In the genomic region with DNA sequence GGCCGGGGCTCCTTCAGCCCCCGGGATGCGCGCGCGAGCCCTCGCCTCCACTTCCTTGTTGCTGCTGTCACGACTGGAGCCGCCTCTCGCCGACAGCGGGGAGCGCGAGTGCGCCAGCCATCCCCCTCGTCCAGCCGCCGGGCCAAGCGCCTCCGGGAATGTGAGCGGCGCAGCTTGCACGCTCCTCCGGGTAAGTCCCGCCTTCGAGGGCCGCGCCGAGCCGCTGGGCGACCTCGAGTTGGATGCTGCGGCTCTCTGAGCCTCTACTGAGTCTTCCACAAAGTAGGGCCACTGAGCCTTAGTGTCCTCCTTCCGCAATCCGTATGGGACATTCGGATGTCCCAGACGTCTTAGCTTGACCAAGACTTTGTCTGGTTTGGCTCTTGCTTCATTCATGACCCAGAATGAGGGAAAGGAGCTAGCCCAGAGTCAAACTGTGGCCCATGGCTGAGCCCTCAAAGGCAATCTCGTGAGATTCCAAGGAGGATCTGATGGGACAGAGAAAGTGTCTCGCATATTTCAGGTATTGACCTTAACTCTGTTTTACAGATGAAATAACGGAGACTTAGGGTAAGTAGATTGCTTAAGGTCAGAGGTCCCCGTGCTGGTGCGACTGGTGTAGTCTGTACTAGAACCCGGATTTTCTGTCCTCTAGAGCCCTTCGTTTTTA, we compare ENCODE assay signal across 8 cellular contexts.
DNase-seq lines count a peak whose midpoint lies in the region; ATAC-seq and TF ChIP-seq lines count a peak whose summit lies in the region.

No MANE protein-coding gene starts in this region.

- H3K9me3 ChIP-seq in HEK293 (ENCODE audit: control insufficient read depth, insufficient read depth, low read depth, low read length) = no peaks in the 10 kb centered on the region

- H3K4me1 ChIP-seq in HEK293 (ENCODE audit: control insufficient read depth, insufficient read depth, low read length) = peaks cover 9% of the 10 kb centered on the region

- H3K27ac ChIP-seq in HEK293 (ENCODE audit: extremely low read depth, low read depth, low read length) = peak overlapping the region; percentile 85

- H3K4me3 ChIP-seq in HEK293 (ENCODE audit: low read depth, low read length) = peak overlapping the region; percentile 93

- ATAC-seq in HG03460 (IDR thresholded peaks at IDR 0.05; ENCODE audit: unreplicated experiment) = no peak

- H3K36me3 ChIP-seq in HEK293 (ENCODE audit: control insufficient read depth in 2 of 2, insufficient read depth in 1 of 2, low read length in 2 of 2) = peaks cover 10 to 31% of the 10 kb centered on the region in 2 experiments

- POLR2A ChIA-PET in HEK293 (lab: Yijun Ruan, JAX) = interaction anchor here (0.6 to 1.9 kb wide), 9 partner anchors 9 to 226 kb away, joined by 3 to 14 read pairs (median 3); partner anchors contain the start of gene SLC26A2

- CTCF ChIA-PET in HEK293 (lab: Yijun Ruan, JAX) = interaction anchor here (0.6 to 2.9 kb wide), 7 partner anchors 11 to 334 kb away, joined by 3 to 20 read pairs (median 5); no protein-coding TSS in a partner anchor

- DNase-seq in COLO668 (lab: John Stamatoyannopoulos, UW; ENCODE audit: unreplicated experiment) = peak; percentile 51
- DNase-seq in OCI-M1 (lab: John Stamatoyannopoulos, UW) = peak; percentile 62
- peak; percentile 53 for DNase-seq in activated naive CD4-positive, alpha-beta T cell treated with Interleukin-2 at 50 U/mL for 16 hours
- peak; percentile 40 for DNase-seq in glomerular visceral epithelial cell (ENCODE audit: extremely low spot score)
- peak in 9 of 10 donors; percentile 20 to 90 (median 35) for DNase-seq in posterior cingulate gyrus
- no peak for DNase-seq in NCI-H1092 treated with DMSO at 0.1 percent for 48 hours (lab: John Stamatoyannopoulos, UW)

- intact Hi-C loops in posterior cingulate gyrus (cut with DNase I) = loop anchor here (5.0 kb wide), 1 partner anchor 39 kb away; the partner anchor contains the start of gene SLC26A2

- TF ChIP-seq CTCF in HEK293 (tag by site-specific recombination; IDR thresholded peaks at IDR 0.05) = no peak

TF ChIP-seq in HEK293, 187 proteins besides CTCF, POLR2A, EP300 and RAD21:
- TF ChIP-seq ZNF610 (tag by site-specific recombination; IDR thresholded peaks at IDR 0.05; ENCODE audit: borderline replicate concordance) (peak; percentile 21; the same call in 1 of the 2 replicates), ZNF311 (tag by site-specific recombination; IDR thresholded peaks at IDR 0.05; ENCODE audit: borderline replicate concordance) (no peak), ZNF423 (tag by site-specific recombination; IDR thresholded peaks at IDR 0.05) (peak; percentile 5; the same call in 1 of the 2 replicates), ZNF768 (tag by site-specific recombination; IDR thresholded peaks at IDR 0.05) (peak; percentile 94), ZBTB26 (tag by site-specific recombination; optimal IDR thresholded peaks at IDR 0.05) (peak; percentile 78), ZNF354C (tag by site-specific recombination; IDR thresholded peaks at IDR 0.05; ENCODE audit: borderline replicate concordance, low read depth) (no peak), ZBTB48 (tag by site-specific recombination; IDR thresholded peaks at IDR 0.05) (no peak), IKZF3 (tag by site-specific recombination; IDR thresholded peaks at IDR 0.05) (0 out of 2 replicates have a peak, but pooled peaks have one; percentile 5), ZBTB8A (tag by site-specific recombination; IDR thresholded peaks at IDR 0.05) (no peak), ZSCAN30 (tag by site-specific recombination; IDR thresholded peaks at IDR 0.05) (no peak), MEIS1 (CRISPR knock-in tag; IDR thresholded peaks at IDR 0.05; ENCODE audit: borderline replicate concordance) (no peak)
- TF ChIP-seq, protein P1, sequence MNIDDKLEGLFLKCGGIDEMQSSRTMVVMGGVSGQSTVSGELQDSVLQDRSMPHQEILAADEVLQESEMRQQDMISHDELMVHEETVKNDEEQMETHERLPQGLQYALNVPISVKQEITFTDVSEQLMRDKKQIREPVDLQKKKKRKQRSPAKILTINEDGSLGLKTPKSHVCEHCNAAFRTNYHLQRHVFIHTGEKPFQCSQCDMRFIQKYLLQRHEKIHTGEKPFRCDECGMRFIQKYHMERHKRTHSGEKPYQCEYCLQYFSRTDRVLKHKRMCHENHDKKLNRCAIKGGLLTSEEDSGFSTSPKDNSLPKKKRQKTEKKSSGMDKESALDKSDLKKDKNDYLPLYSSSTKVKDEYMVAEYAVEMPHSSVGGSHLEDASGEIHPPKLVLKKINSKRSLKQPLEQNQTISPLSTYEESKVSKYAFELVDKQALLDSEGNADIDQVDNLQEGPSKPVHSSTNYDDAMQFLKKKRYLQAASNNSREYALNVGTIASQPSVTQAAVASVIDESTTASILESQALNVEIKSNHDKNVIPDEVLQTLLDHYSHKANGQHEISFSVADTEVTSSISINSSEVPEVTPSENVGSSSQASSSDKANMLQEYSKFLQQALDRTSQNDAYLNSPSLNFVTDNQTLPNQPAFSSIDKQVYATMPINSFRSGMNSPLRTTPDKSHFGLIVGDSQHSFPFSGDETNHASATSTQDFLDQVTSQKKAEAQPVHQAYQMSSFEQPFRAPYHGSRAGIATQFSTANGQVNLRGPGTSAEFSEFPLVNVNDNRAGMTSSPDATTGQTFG (tag by site-specific recombination; IDR thresholded peaks at IDR 0.05; ENCODE audit: borderline replicate concordance) = no peak
- TF ChIP-seq, protein P2, sequence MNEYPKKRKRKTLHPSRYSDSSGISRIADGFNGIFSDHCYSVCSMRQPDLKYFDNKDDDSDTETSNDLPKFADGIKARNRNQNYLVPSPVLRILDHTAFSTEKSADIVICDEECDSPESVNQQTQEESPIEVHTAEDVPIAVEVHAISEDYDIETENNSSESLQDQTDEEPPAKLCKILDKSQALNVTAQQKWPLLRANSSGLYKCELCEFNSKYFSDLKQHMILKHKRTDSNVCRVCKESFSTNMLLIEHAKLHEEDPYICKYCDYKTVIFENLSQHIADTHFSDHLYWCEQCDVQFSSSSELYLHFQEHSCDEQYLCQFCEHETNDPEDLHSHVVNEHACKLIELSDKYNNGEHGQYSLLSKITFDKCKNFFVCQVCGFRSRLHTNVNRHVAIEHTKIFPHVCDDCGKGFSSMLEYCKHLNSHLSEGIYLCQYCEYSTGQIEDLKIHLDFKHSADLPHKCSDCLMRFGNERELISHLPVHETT (tag by site-specific recombination; IDR thresholded peaks at IDR 0.05) = no peak
